ENCODE assay signal across 21 cellular contexts in the genomic region with DNA sequence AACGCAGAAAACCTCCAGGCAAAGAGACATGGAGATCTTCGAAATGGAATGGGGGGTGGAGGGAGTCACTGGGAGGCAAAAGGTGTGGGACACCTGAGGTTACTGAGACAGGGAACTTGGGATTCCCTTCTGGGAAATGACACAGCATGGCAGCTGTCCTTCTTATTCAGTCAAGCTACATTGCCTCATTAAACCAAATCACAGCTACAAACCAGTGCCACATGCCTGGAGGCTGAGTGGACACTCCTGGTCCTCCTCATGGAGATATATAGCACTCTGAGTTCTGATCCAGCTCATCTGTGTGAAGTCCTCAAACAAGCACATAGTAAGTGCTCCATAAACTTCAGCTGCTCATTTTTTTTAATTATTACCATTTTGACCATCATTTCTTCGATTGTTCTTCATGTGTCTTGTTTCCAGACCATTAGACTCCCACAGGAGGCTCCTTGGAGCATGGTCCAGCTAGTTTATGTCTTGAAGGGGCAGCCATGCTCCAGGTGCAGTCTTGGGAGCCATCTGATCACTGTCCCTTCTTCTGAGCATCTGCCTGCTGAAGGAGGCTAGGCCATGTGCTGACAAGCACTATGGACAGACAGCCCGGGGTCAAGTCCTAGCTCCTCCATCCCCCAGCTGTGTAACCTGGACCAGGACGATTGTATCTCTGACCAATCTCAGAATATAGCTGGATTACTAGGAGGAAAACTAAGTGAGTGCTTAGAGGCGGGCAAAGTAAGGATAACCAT. TPM values are rescaled to one million over a fixed set of nuclear protein-coding genes. Genes with fewer than 3 reads are reported as not detected.
DNase-seq lines count a peak whose midpoint lies in the region; ATAC-seq and TF ChIP-seq lines count a peak whose summit lies in the region.
"Had no signal": no experiment of that assay in that cellular context is flagged by ENCODE, and none has a peak within 500 bp of the region (broad histone marks: within the 10 kb centered on the region; RNA-seq: fewer than 3 reads in every experiment).

No MANE protein-coding gene starts in this region.

- ATAC-seq in gastrocnemius medialis (peak; percentile 72 to 76), HG02981 (IDR thresholded peaks at IDR 0.05; ENCODE audit: unreplicated experiment) (no peak), GM18867 (IDR thresholded peaks at IDR 0.05; ENCODE audit: unreplicated experiment) (no peak)
- ATAC-seq: activated T-cell treated with anti-CD3 and anti-CD28 coated beads, Interleukin-2, amount 50 U/mL, for 72 hours; Panc1; SK-N-SH treated with all-trans-retinoic acid at 6 μM for 48 hours had no signal

- no peak for DNase-seq in Caco-2
- peak; percentile 18 for DNase-seq in H7
- DNase-seq in ecto neural progenitor cell (ENCODE audit: low spot score) = peak; percentile 29
- peak in 1 of 2 donors; percentile 70 for DNase-seq in gastrocnemius medialis
- DNase-seq in NCI-H446 (lab: John Stamatoyannopoulos, UW) = no peak
- DNase-seq: activated CD4-positive, alpha-beta T cell treated with anti-CD3 and anti-CD28 coated beads, Interleukin-2, amount 10 ng/mL, durations not matched to agents 24 days and 14 days; activated T-cell treated with anti-CD3 and anti-CD28 coated beads, Interleukin-2, amount 50 U/mL, for 72 hours; cerebellar nuclear complex; foreskin fibroblast; GM23248; left ventricle myocardium inferior; MV-4-11; stimulated activated CD4-positive, alpha-beta T cell treated with anti-CD3 and anti-CD28 coated beads, Interleukin-4, amount 100 ng/mL, for 1 hour had no signal

- H3K9me3 Mint-ChIP-seq in Caco-2 (ENCODE audit: unreplicated experiment) = no peaks in the 10 kb centered on the region
- H3K9me3 Mint-ChIP-seq: activated CD4-positive, alpha-beta T cell treated with anti-CD3 and anti-CD28 coated beads, Interleukin-2, amount 10 ng/mL, durations not matched to agents 24 days and 14 days; activated T-cell treated with anti-CD3 and anti-CD28 coated beads, Interleukin-2, amount 50 U/mL, for 72 hours had no signal

- no peak for TF ChIP-seq CTCF in Caco-2 (IDR thresholded peaks at IDR 0.05; ENCODE audit: insufficient read depth in 1 of 2, low read depth in 1 of 2, low read length in 1 of 2, severe bottlenecking in 1 of 2, unreplicated experiment in 1 of 2)
- no peak for TF ChIP-seq CTCF in gastrocnemius medialis (IDR thresholded peaks at IDR 0.05 in 4 of 5, conservative IDR thresholded peaks at IDR 0.05 in 1 of 5)

- CTCF ChIA-PET in Caco-2 (lab: Charles Lee) = interaction anchor here (0.7 to 2.9 kb wide), 11 partner anchors 8 to 408 kb away, joined by 3 to 26 read pairs (median 6); partner anchors contain the start of gene FXYD2

- H3K27ac ChIP-seq in gastrocnemius medialis = peak overlapping the region; percentile 48 to 84 (median 72)
- H3K27ac ChIP-seq: GM23248, HL-60, left ventricle myocardium inferior had no signal

- TSS peak; percentile 47 for BruUV-seq in Caco-2 (replicated peaks; lab: Mats Ljungman, UMichigan)

- H3K27ac Mint-ChIP-seq in Caco-2 (ENCODE audit: unreplicated experiment) = no peak overlapping the region
- H3K27ac Mint-ChIP-seq: activated CD4-positive, alpha-beta T cell treated with anti-CD3 and anti-CD28 coated beads, Interleukin-2, amount 10 ng/mL, durations not matched to agents 24 days and 14 days; B cell had no signal

- TF ChIP-seq POLR2A in gastrocnemius medialis (IDR thresholded peaks at IDR 0.05) = no peak

- H3K36me3 Mint-ChIP-seq in Caco-2 (ENCODE audit: insufficient read depth, unreplicated experiment) = peaks cover 5% of the 10 kb centered on the region

- H3K27me3 ChIP-seq in Caco-2 (replicated peaks; ENCODE audit: control insufficient read depth, insufficient read depth, low read length) = no peaks in the 10 kb centered on the region
- no peaks in the 10 kb centered on the region for H3K27me3 ChIP-seq in H7 (ENCODE audit: control insufficient read depth, insufficient read depth, low read length)
- no peaks in the 10 kb centered on the region for H3K27me3 ChIP-seq in gastrocnemius medialis

- POLR2A ChIA-PET in Caco-2 (lab: Charles Lee) = no interaction called here

- peak overlapping the region; percentile 12 for H3K4me3 Mint-ChIP-seq in Caco-2 (ENCODE audit: unreplicated experiment)
- H3K4me3 Mint-ChIP-seq: activated CD4-positive, alpha-beta T cell treated with anti-CD3 and anti-CD28 coated beads, Interleukin-2, amount 10 ng/mL, durations not matched to agents 24 days and 14 days; activated T-cell treated with anti-CD3 and anti-CD28 coated beads, Interleukin-2, amount 50 U/mL, for 72 hours; B cell had no signal

- H3K27me3 Mint-ChIP-seq in Caco-2 (ENCODE audit: insufficient read depth, unreplicated experiment) = peaks cover 4% of the 10 kb centered on the region

- H3K36me3 ChIP-seq in Caco-2 (ENCODE audit: control insufficient read depth, insufficient read depth, low read length) (no peaks in the 10 kb centered on the region), H7 (replicated peaks; ENCODE audit: control insufficient read depth, insufficient read depth, low read length) (no peaks in the 10 kb centered on the region; the same call in 1 of the 2 replicates), gastrocnemius medialis (no peaks in the 10 kb centered on the region)

- in situ Hi-C loops in gastrocnemius medialis (cut with MboI; ENCODE audit: low sequenced_read_pairs in 4 of 4) = no loop called here

- H3K4me1 Mint-ChIP-seq in Caco-2 (ENCODE audit: low read depth, unreplicated experiment) = peaks cover 38% of the 10 kb centered on the region

- H3K9me3 ChIP-seq in Caco-2 = no peaks in the 10 kb centered on the region
- H3K9me3 ChIP-seq in gastrocnemius medialis = no peaks in the 10 kb centered on the region
- H3K9me3 ChIP-seq: left ventricle myocardium inferior, mucosa of descending colon had no signal

- H3K4me3 ChIP-seq in Caco-2 (ENCODE audit: low read depth, low read length) = no peak overlapping the region
- no peak overlapping the region for H3K4me3 ChIP-seq in H7 (ENCODE audit: insufficient read depth, low read depth, low read length)
- H3K4me3 ChIP-seq in gastrocnemius medialis = no peak overlapping the region
- H3K4me3 ChIP-seq: GM23248, left ventricle myocardium inferior, mucosa of descending colon had no signal

- H3K4me1 ChIP-seq in Caco-2 (peaks cover 14% of the 10 kb centered on the region), gastrocnemius medialis (peaks cover 8 to 21% of the 10 kb centered on the region in 2 donors)

- intact Hi-C loops in Caco-2 (cut with micrococcal nuclease; ENCODE audit: unreplicated experiment) (no loop called here), gastrocnemius medialis (cut with DNase I; ENCODE audit: low total_unique reads) (no loop called here)

RNA-seq across cellular contexts. Expression of gene FXYD2, which starts 9.7 kb away (rescaled TPM):
- 0.48 TPM in 1 of 2 replicates, not detected in the other for total RNA-seq in Caco-2 (2022)
- total RNA-seq in H7 (2014; rRNA removed; shearing (Covaris generic)) = 0.07 and 0.66 TPM in 2 replicates
- under 1 TPM in 1 of 4 donors, not detected in 3; 0.87 TPM for total RNA-seq in gastrocnemius medialis
- total RNA-seq: GM23248 had no signal

RNA-seq across cellular contexts. Expression of gene DSCAML1, which starts 37.2 kb away (rescaled TPM):
- total RNA-seq in Caco-2 (2022) (not detected in 2 replicates), gastrocnemius medialis (under 1 TPM; 0.05 to 0.15 (median 0.07) TPM)
- 0.33 and 0.59 TPM in 2 replicates for total RNA-seq in H7 (2014; rRNA removed; shearing (Covaris generic))
- total RNA-seq: endothelial cell of umbilical vein, GM23248 had no signal

RNA-seq across cellular contexts. Expression of gene FXYD6, which starts 42.2 kb away (rescaled TPM):
- total RNA-seq in Caco-2 (2022) = 0.86 and 1.0 TPM in 2 replicates
- total RNA-seq in H7 (2014; rRNA removed; shearing (Covaris generic)) = 17.8 and 32.8 TPM in 2 replicates
- total RNA-seq in gastrocnemius medialis = 10 to 100 TPM in 1 of 4 donors, 1 to 10 TPM in 3; 2.9 to 17.7 (median 5.4) TPM
- total RNA-seq: activated CD4-positive, alpha-beta T cell treated with anti-CD3 and anti-CD28 coated beads, Interleukin-2, amount 10 ng/mL, durations not matched to agents 24 days and 14 days; B cell; GM23248 had no signal

Comparison
In these comparisons a context has a peak if more than half of its experiments do, and no peak if none do; other contexts are left out.
1. DNase-seq: peak in H7 (single experiment) and ecto neural progenitor cell (single experiment); none in Caco-2 (0 of 2) and NCI-H446 (0 of 2).
2. ATAC-seq: peak in gastrocnemius medialis (2 of 2); none in HG02981 (single experiment) and GM18867 (single experiment).